Comparison of ENCODE assay signal across 8 cellular contexts in genomic region chr2:29559608-29560007, GRCh38.
"Had no signal": no experiment of that assay in that cellular context is flagged by ENCODE, and none has a peak within 500 bp of the region (broad histone marks: within the 10 kb centered on the region; RNA-seq: fewer than 3 reads in every experiment).

No MANE protein-coding gene starts in this region.

- DNase-seq: GDM1, GF-D8 had no signal

- FAIRE-seq: G401.6, GM12878, GM12891, GM12892, GM18507, GM19239 had no signal

- H3K4me3 ChIP-seq: GM12878 had no signal

- ATAC-seq: GM12878 had no signal
